Comparison of ENCODE assay signal across 27 cellular contexts in the genomic region with DNA sequence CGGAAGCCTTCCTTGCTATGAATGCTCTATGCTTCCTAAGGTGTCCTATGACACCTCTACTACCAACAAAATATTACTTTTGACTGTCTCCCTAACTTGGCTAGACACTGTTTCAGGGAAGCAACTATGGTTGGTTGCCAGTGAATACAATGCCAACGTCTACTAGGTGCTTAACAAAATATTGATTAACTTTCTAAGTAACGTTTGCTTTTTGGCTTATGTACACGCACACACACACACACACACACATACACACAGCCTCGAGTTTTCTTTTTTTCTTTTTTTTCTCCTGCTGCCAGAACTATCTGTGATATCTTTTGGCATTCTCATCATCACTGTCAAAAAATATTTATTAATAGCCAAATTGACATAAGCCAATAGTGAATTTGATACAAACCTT.
"Had no signal": no experiment of that assay in that cellular context is flagged by ENCODE, and none has a peak within 500 bp of the region (broad histone marks: within the 10 kb centered on the region; RNA-seq: fewer than 3 reads in every experiment).

No MANE protein-coding gene starts in this region.

- ATAC-seq: activated CD4-positive, CD25-positive, alpha-beta regulatory T cell treated with anti-CD3 and anti-CD28 coated beads, Interleukin-2, amount 50 U/mL, for 24 hours; left ventricle myocardium superior; naive thymus-derived CD4-positive, alpha-beta T cell; stimulated activated effector memory CD8-positive, alpha-beta T cell treated with anti-CD3 and anti-CD28 coated beads, Interleukin-12 subunit alpha, Interleukin-12 subunit beta, amount 100 ng/mL, for 72 hours had no signal

- H3K27me3 ChIP-seq: esophagus squamous epithelium, ovary, sigmoid colon, thyroid gland, upper lobe of left lung, vagina had no signal

- H3K4me1 ChIP-seq: prostate gland, sigmoid colon, thyroid gland, upper lobe of left lung, vagina had no signal

- DNase-seq: activated CD4-positive, alpha-beta T cell treated with anti-CD3 and anti-CD28 coated beads for 48 hours; activated CD4-positive, alpha-beta T cell treated with anti-CD3 and anti-CD28 coated beads, Interleukin-2, amount 50 U/mL, for 48 hours; activated CD8-positive, alpha-beta memory T cell treated with anti-CD3 and anti-CD28 coated beads for 24 hours; activated effector memory CD4-positive, alpha-beta T cell treated with Interleukin-2 at 50 U/mL for 16 hours; activated naive CD4-positive, alpha-beta T cell treated with Interleukin-2 at 50 U/mL for 16 hours; anterior cingulate cortex; effector CD8-positive, alpha-beta T cell; esophagus squamous epithelium; foreskin melanocyte; left ventricle myocardium superior; naive thymus-derived CD4-positive, alpha-beta T cell; ovary; retina; sigmoid colon; small intestine; stimulated activated CD4-positive, alpha-beta T cell treated with anti-CD3 and anti-CD28 coated beads, Interleukin-4, amount 100 ng/mL, for 24 hours; substantia nigra; thyroid gland; upper lobe of left lung had no signal

- FAIRE-seq: colon, endometrium, islet of Langerhans, small intestine had no signal

- H3K4me3 ChIP-seq: esophagus squamous epithelium, ovary, prostate gland, sigmoid colon, thyroid gland, upper lobe of left lung, vagina had no signal

- H3K9me3 ChIP-seq: esophagus squamous epithelium, ovary, prostate gland, sigmoid colon, thyroid gland, upper lobe of left lung, vagina had no signal

- H3K36me3 ChIP-seq: esophagus squamous epithelium, ovary, prostate gland, sigmoid colon, thyroid gland, upper lobe of left lung, vagina had no signal

- H3K27ac ChIP-seq: epithelial cell of prostate, esophagus squamous epithelium, ovary, prostate gland, sigmoid colon, thyroid gland, upper lobe of left lung, vagina had no signal
